1 cellular context compared by ENCODE assay signal in the genomic region with DNA sequence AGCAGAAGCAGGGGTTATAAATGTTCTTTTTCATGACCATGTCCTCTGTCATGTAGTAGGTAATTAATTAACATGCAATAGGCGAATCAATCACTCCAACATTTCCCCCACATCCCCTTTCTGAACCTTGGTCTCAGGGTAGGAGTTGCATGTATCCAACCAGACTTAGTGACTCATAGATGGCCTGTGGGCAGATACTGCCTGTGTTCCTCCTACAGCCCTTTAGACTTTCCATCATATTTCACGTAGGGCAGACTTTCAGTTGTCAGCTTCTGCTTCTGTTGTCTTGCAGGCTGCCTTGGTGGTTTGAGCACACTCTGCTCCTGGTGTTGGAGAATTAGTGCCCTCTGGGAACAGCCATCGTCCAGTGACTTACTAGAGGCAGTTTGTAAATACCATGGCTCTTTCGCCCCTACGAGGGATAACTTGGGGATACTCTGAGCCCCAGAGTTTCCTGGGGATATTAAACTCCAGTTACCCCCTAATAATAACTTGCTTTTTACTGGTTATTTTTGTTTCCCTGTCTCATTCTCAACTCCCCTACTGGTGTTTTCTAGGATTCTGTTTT.
A peak's percentile ranks its signal among the peaks of the same experiment; 100 is the strongest.
TF ChIP-seq lines count a peak whose summit lies in the region.

No MANE protein-coding gene starts in this region.

TF ChIP-seq in GM12878, 131 proteins besides CTCF, POLR2A, EP300 and RAD21:
- no peak for TF ChIP-seq SUPT20H (IDR thresholded peaks at IDR 0.05; ENCODE audit: borderline replicate concordance, control insufficient read depth, low read depth, low read length)
- TF ChIP-seq ZNF207 (IDR thresholded peaks at IDR 0.05; ENCODE audit: borderline replicate concordance): no peak
- peak; percentile 21; the same call in 1 of the 2 replicates for TF ChIP-seq SPI1 (IDR thresholded peaks at IDR 0.05; ENCODE audit: borderline replicate concordance, insufficient read depth, low read depth, low read length)
- no peak for TF ChIP-seq TCF7 (IDR thresholded peaks at IDR 0.05; ENCODE audit: borderline replicate concordance)
